1 cellular context compared by ENCODE assay signal in the genomic region with DNA sequence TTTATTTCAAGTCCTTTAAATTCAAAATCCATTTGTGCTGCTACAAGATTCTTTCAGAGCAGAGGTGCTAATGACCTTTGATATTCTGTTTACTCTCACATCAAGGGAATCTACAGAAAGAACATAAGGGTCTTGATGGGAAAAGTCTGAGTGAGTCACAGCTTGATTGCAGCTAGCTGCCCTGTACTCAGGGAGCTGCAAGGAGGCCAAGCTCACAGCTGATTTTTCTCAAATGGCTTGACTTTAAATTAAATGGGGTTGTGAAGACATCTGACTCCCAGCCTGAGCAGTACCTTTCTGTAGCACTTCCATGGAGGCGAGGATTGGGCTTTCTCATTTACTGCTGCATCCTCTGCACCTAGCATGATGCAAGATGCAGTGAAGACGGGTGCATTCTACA.
TF ChIP-seq lines count a peak whose summit lies in the region.

No MANE protein-coding gene starts in this region.

TF ChIP-seq in HepG2, 621 proteins besides CTCF, POLR2A, EP300 and RAD21 (continued from another document):
- no peak for TF ChIP-seq RARG (CRISPR knock-in tag; IDR thresholded peaks at IDR 0.05; ENCODE audit: low read depth)
- no peak for TF ChIP-seq ATF5 (CRISPR knock-in tag; IDR thresholded peaks at IDR 0.05; ENCODE audit: low read depth)
TF ChIP-seq in HepG2: peak in this region for 1.
